Comparison of ENCODE assay signal across 11 cellular contexts in the genomic region with DNA sequence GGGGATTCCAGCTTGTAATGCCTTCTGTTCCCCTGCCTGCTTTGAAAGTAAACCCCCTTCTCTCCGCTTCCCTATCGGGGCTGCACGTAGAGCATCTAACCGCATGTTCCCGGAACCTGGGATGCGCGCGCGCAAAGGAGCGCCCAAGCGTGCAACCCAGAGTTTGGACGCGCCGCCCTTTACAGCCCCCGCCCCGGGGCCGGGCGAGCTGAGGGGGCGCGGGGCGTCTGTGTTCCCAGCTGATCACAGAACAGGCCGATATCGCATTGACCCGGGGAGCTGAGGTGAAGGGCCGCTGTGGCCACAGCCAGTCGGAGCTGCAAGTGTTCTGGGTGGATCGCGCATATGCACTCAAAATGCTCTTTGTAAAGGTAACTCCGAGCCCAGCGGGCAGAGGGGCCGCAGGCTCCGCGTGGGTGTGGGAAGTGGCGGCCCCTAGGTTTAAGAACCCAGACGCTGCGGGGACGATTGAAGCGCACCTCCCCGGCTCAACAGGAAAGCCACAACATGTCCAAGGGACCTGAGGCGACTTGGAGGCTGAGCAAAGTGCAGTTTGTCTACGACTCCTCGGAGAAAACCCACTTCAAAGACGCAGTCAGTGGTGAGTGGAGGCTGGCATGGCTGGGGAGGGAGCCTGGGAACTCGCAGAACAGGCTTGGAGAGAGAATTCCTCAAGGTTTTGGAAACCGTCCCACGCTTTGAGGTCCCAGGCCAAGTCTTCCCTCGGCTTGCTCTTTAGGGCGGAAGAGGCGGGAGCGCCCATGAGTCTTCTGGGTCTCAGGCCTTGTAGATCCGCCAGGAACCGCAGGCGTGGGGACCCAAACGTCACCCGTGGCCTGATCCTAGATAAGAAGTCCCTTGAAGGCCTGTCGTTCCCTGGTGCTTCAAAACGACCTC. TPM values are rescaled to one million over a fixed set of nuclear protein-coding genes. Genes with fewer than 3 reads are reported as not detected.
DNase-seq lines count a peak whose midpoint lies in the region; ATAC-seq, FAIRE-seq and TF ChIP-seq lines count a peak whose summit lies in the region.
"Had no signal": no experiment of that assay in that cellular context is flagged by ENCODE, and none has a peak within 500 bp of the region (broad histone marks: within the 10 kb centered on the region; RNA-seq: fewer than 3 reads in every experiment).

No MANE protein-coding gene starts in this region.

- H3K4me3 ChIP-seq in SK-N-SH (ENCODE audit: low read depth in 2 of 2, low read length in 1 of 2) = peak overlapping the region; percentile 54 to 66
- H3K4me3 ChIP-seq in iPS-18a (ENCODE audit: low read length) = peak overlapping the region; percentile 63

- no peak overlapping the region for H3K9ac ChIP-seq in SK-N-SH
- H3K9ac ChIP-seq in iPS-18a (ENCODE audit: low read length) = no peak overlapping the region

- CTCF ChIA-PET in SK-N-SH (lab: Yijun Ruan, JAX) = interaction anchor here (0.8 to 4.4 kb wide), 8 partner anchors 10 to 108 kb away, joined by 3 to 27 read pairs (median 6); no protein-coding TSS in a partner anchor

- no peak for ATAC-seq in stimulated activated memory B cell treated with anti-CD40 and anti-IgM and Interleukin-4, amounts not matched to agents 10 μg/mL and 1 μg/mL and 100 μg/mL, for 72 hours
- ATAC-seq in HG03442 (IDR thresholded peaks at IDR 0.05; ENCODE audit: unreplicated experiment) = no peak

- H3K27ac Mint-ChIP-seq in stimulated activated memory B cell treated with anti-CD40 and anti-IgM and Interleukin-4, amounts not matched to agents 10 μg/mL and 1 μg/mL and 100 μg/mL, for 72 hours = no peak overlapping the region

- WGBS in SK-N-SH (ENCODE audit: low lambda C conversion rate) = 39% methylated on average over 42 of the region's 57 CpGs

- H3K79me2 ChIP-seq in SK-N-SH (ENCODE audit: insufficient read depth) = no peaks in the 10 kb centered on the region

- no peaks in the 10 kb centered on the region for H3K36me3 Mint-ChIP-seq in stimulated activated memory B cell treated with anti-CD40 and anti-IgM and Interleukin-4, amounts not matched to agents 10 μg/mL and 1 μg/mL and 100 μg/mL, for 72 hours

- H4K20me1 ChIP-seq in SK-N-SH (ENCODE audit: insufficient read depth) = no peaks in the 10 kb centered on the region

- no peak for TF ChIP-seq EP300 in SK-N-SH (IDR thresholded peaks at IDR 0.05; ENCODE audit: borderline replicate concordance in 1 of 2, low read depth in 1 of 2, low read length in 1 of 2)

- H3K9me3 Mint-ChIP-seq in stimulated activated memory B cell treated with anti-CD40 and anti-IgM and Interleukin-4, amounts not matched to agents 10 μg/mL and 1 μg/mL and 100 μg/mL, for 72 hours = no peaks in the 10 kb centered on the region

- POLR2A ChIA-PET in SK-N-SH (lab: Yijun Ruan, JAX) = interaction anchor here (0.6 to 2.8 kb wide), 5 partner anchors 10 to 93 kb away, joined by 3 to 8 read pairs (median 5); no protein-coding TSS in a partner anchor

- no peak for TF ChIP-seq POLR2A in GM12892 (IDR thresholded peaks at IDR 0.05; ENCODE audit: low read depth, low read length)

- H3F3A ChIP-seq in SK-N-SH (replicated peaks; ENCODE audit: insufficient read depth) = peaks cover 6% of the 10 kb centered on the region

- H3K4me1 ChIP-seq in SK-N-SH (ENCODE audit: control insufficient read depth in 1 of 2, insufficient read depth in 2 of 2, low read depth in 1 of 2, low read length in 1 of 2) (peaks cover 0 to 19% of the 10 kb centered on the region in 2 experiments; a peak in 3 of 4 replicates), iPS-18a (ENCODE audit: control insufficient read depth, low read depth, low read length) (peaks cover 48% of the 10 kb centered on the region)

- DNase-seq in DMS53 (lab: John Stamatoyannopoulos, UW) (peak; percentile 38), DMS53 treated with DMSO at 0.1 percent for 48 hours (lab: John Stamatoyannopoulos, UW; ENCODE audit: unreplicated experiment) (no peak), SK-N-SH (peak; percentile 76), GM12892 (ENCODE audit: insufficient read length) (no peak), GM13977 (ENCODE audit: low spot score) (no peak)
- DNase-seq: hippocampal formation; stimulated activated CD4-positive, alpha-beta T cell treated with anti-CD3 and anti-CD28 coated beads, Interleukin-2, amount 100 ng/mL, for 24 hours had no signal

- peaks cover 6% of the 10 kb centered on the region for H3K4me1 Mint-ChIP-seq in stimulated activated memory B cell treated with anti-CD40 and anti-IgM and Interleukin-4, amounts not matched to agents 10 μg/mL and 1 μg/mL and 100 μg/mL, for 72 hours

- FAIRE-seq in GM12892 (lab: Jason Lieb, UNC) = no peak

- no peaks in the 10 kb centered on the region for H3K9me2 ChIP-seq in SK-N-SH

- H3K4me2 ChIP-seq in SK-N-SH = peak overlapping the region; percentile 77

- peaks cover 11% of the 10 kb centered on the region; the same call in 1 of the 2 replicates for H3K27me3 ChIP-seq in SK-N-SH (ENCODE audit: insufficient read depth)
- H3K27me3 ChIP-seq in iPS-18a (ENCODE audit: control insufficient read depth, insufficient read depth, low read length) = peaks cover 97% of the 10 kb centered on the region

- no peaks in the 10 kb centered on the region for H3K9me3 ChIP-seq in SK-N-SH
- H3K9me3 ChIP-seq in iPS-18a (ENCODE audit: control insufficient read depth, low read depth, low read length) = no peaks in the 10 kb centered on the region

- H3K27me3 Mint-ChIP-seq in stimulated activated memory B cell treated with anti-CD40 and anti-IgM and Interleukin-4, amounts not matched to agents 10 μg/mL and 1 μg/mL and 100 μg/mL, for 72 hours = peaks cover 43% of the 10 kb centered on the region

- H3K4me3 Mint-ChIP-seq in stimulated activated memory B cell treated with anti-CD40 and anti-IgM and Interleukin-4, amounts not matched to agents 10 μg/mL and 1 μg/mL and 100 μg/mL, for 72 hours = peak overlapping the region; percentile 15

- in situ Hi-C loops in GM13977 (cut with MboI; ENCODE audit: low pct_unique_long_range_greater_than_20kb, low sequenced_read_pairs, unreplicated experiment) = loop anchor here (10.0 kb wide), 1 partner anchor 89 kb away; no protein-coding TSS in a partner anchor

- no peaks in the 10 kb centered on the region for H3K36me3 ChIP-seq in SK-N-SH (replicated peaks in 1 of 2; ENCODE audit: control insufficient read depth in 1 of 2, insufficient read depth in 2 of 2, low read length in 1 of 2)
- H3K36me3 ChIP-seq in iPS-18a (ENCODE audit: control insufficient read depth, low read depth, low read length) = no peaks in the 10 kb centered on the region

- TF ChIP-seq CTCF in SK-N-SH (IDR thresholded peaks at IDR 0.05) (no peak), GM13977 (IDR thresholded peaks at IDR 0.05; ENCODE audit: extremely low read depth, insufficient read depth, missing control alignments) (no peak)

- peak overlapping the region; percentile 76; the same call in 1 of the 2 replicates for H2AFZ ChIP-seq in SK-N-SH (ENCODE audit: low read depth)

- H3K27ac ChIP-seq in SK-N-SH (ENCODE audit: low read depth in 2 of 2, low read length in 1 of 2) (no peak overlapping the region; a peak in 1 of 4 replicates), iPS-18a (ENCODE audit: low read length) (no peak overlapping the region)
- H3K27ac ChIP-seq: 22Rv1 had no signal

- TF ChIP-seq RAD21 in SK-N-SH (IDR thresholded peaks at IDR 0.05; ENCODE audit: low read length) = no peak

TF ChIP-seq in SK-N-SH, 30 proteins besides CTCF, POLR2A, EP300 and RAD21:
- TF ChIP-seq TEAD4 (IDR thresholded peaks at IDR 0.05; ENCODE audit: borderline replicate concordance, insufficient read depth) = no peak
- TF ChIP-seq, protein P1, sequence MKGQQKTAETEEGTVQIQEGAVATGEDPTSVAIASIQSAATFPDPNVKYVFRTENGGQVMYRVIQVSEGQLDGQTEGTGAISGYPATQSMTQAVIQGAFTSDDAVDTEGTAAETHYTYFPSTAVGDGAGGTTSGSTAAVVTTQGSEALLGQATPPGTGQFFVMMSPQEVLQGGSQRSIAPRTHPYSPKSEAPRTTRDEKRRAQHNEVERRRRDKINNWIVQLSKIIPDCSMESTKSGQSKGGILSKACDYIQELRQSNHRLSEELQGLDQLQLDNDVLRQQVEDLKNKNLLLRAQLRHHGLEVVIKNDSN (IDR thresholded peaks at IDR 0.05; ENCODE audit: borderline replicate concordance, low read depth) = no peak
- TF ChIP-seq NRF1 (IDR thresholded peaks at IDR 0.05; ENCODE audit: low read depth, low read length) = peak; percentile 49
- TF ChIP-seq, protein P2, sequence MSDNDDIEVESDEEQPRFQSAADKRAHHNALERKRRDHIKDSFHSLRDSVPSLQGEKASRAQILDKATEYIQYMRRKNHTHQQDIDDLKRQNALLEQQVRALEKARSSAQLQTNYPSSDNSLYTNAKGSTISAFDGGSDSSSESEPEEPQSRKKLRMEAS (IDR thresholded peaks at IDR 0.05; ENCODE audit: low read depth) = peak; percentile 39; the same call in 1 of the 2 replicates

RNA-seq across cellular contexts. Expression of a gene that starts 1.6 kb away (rescaled TPM):
- polyA plus RNA-seq in SK-N-SH (2012; rRNA removed) = 4.8 and 10.1 TPM in 2 replicates
- 7.1 and 11.5 TPM in 2 replicates for polyA plus RNA-seq in SK-N-SH (2012; cell fraction: cytosol; rRNA removed)
- 5.4 and 8.7 TPM in 2 replicates for polyA plus RNA-seq in SK-N-SH (2012; cell fraction: nucleus; rRNA removed)
- polyA plus RNA-seq in GM12892 (2012; ENCODE audit: missing spikeins) = 1.1 TPM

Comparison
In these comparisons a context has a peak if more than half of its experiments do, and no peak if none do; other contexts are left out.
1. DNase-seq: peak in DMS53 (single experiment) and SK-N-SH (single experiment); none in DMS53 treated with DMSO at 0.1 percent for 48 hours (single experiment), GM12892 (single experiment) and GM13977 (single experiment).